11 cellular contexts compared by ENCODE assay signal in genomic region chr12:52155048-52155868, GRCh38. TPM values are rescaled to one million over a fixed set of nuclear protein-coding genes. Genes with fewer than 3 reads are reported as not detected.
DNase-seq lines count a peak whose midpoint lies in the region; ATAC-seq lines count a peak whose summit lies in the region.
"Had no signal": no experiment of that assay in that cellular context is flagged by ENCODE, and none has a peak within 500 bp of the region (broad histone marks: within the 10 kb centered on the region; RNA-seq: fewer than 3 reads in every experiment).

No MANE protein-coding gene starts in this region.

- DNase-seq in DMS53 (lab: John Stamatoyannopoulos, UW) (peak; percentile 82), islet precursor cell (peak; percentile 62), HAP-1 (ENCODE audit: low spot score in 2 of 2) (no peak), NCI-H1436 (lab: John Stamatoyannopoulos, UW) (no peak)
- peak; percentile 17 for DNase-seq in activated CD4-positive, alpha-beta memory T cell treated with anti-CD3 and anti-CD28 coated beads for 36 hours
- DNase-seq in stimulated activated naive B cell treated with anti-CD40 and anti-IgM and Interleukin-4, amounts not matched to agents 10 μg/mL and 1 μg/mL and 100 μg/mL, for 72 hours = no peak
- DNase-seq: NK-92 treated with Interleukin-12 subunit alpha and Interleukin-12 subunit beta, amount 100 ng/mL, for 24 hours; ovary had no signal

- intact Hi-C loops in activated CD4-positive, alpha-beta memory T cell treated with anti-CD3 and anti-CD28 coated beads for 36 hours (cut with micrococcal nuclease) = no loop called here

- H3K27me3 ChIP-seq in ACC112 (ENCODE audit: insufficient read depth, low read length) = no peaks in the 10 kb centered on the region
- no peaks in the 10 kb centered on the region for H3K27me3 ChIP-seq in HAP-1 (ENCODE audit: low read depth)
- H3K27me3 ChIP-seq: ovary had no signal

- H3K4me3 Mint-ChIP-seq in activated CD4-positive, alpha-beta memory T cell treated with anti-CD3 and anti-CD28 coated beads for 36 hours = no peak overlapping the region
- H3K4me3 Mint-ChIP-seq in stimulated activated naive B cell treated with anti-CD40 and anti-IgM and Interleukin-4, amounts not matched to agents 10 μg/mL and 1 μg/mL and 100 μg/mL, for 72 hours = no peak overlapping the region
- H3K4me3 Mint-ChIP-seq: brain had no signal

- no peaks in the 10 kb centered on the region for H3K79me2 ChIP-seq in ACC112 (ENCODE audit: control insufficient read depth, insufficient read depth, low read length, unreplicated experiment)

- H3K36me3 ChIP-seq in ACC112 (ENCODE audit: insufficient read depth, low read length) = no peaks in the 10 kb centered on the region
- no peaks in the 10 kb centered on the region for H3K36me3 ChIP-seq in HAP-1 (replicated peaks)
- H3K36me3 ChIP-seq: ovary had no signal

- peaks cover 34% of the 10 kb centered on the region for H3K4me1 ChIP-seq in ACC112 (ENCODE audit: control insufficient read depth, insufficient read depth, low read length, unreplicated experiment)
- H3K4me1 ChIP-seq in HAP-1 = no peaks in the 10 kb centered on the region

- no peaks in the 10 kb centered on the region for H3K9me3 Mint-ChIP-seq in activated CD4-positive, alpha-beta memory T cell treated with anti-CD3 and anti-CD28 coated beads for 36 hours
- peaks cover 0 to 3% of the 10 kb centered on the region in 2 donors for H3K9me3 Mint-ChIP-seq in stimulated activated naive B cell treated with anti-CD40 and anti-IgM and Interleukin-4, amounts not matched to agents 10 μg/mL and 1 μg/mL and 100 μg/mL, for 72 hours

- no peak for ATAC-seq in HG03565 (IDR thresholded peaks at IDR 0.05; ENCODE audit: unreplicated experiment)
- ATAC-seq in stimulated activated naive B cell treated with anti-CD40 and anti-IgM and Interleukin-4, amounts not matched to agents 10 μg/mL and 1 μg/mL and 100 μg/mL, for 72 hours (replicated peaks) = no peak

- H3K27me3 Mint-ChIP-seq in activated CD4-positive, alpha-beta memory T cell treated with anti-CD3 and anti-CD28 coated beads for 36 hours = no peaks in the 10 kb centered on the region
- peaks cover 36 to 41% of the 10 kb centered on the region in 2 donors for H3K27me3 Mint-ChIP-seq in stimulated activated naive B cell treated with anti-CD40 and anti-IgM and Interleukin-4, amounts not matched to agents 10 μg/mL and 1 μg/mL and 100 μg/mL, for 72 hours

- in situ Hi-C loops in HAP-1 (cut with MboI; ENCODE audit: low sequenced_read_pairs) = loop anchor here (10.0 kb wide), 2 partner anchors 170 to 830 kb away; partner anchors contain the start of gene KRT83

- H3K4me3 ChIP-seq in ACC112 (ENCODE audit: low read depth, low read length) (no peak overlapping the region), HAP-1 (no peak overlapping the region)
- H3K4me3 ChIP-seq: ovary had no signal

- POLR2A ChIA-PET in activated CD4-positive, alpha-beta memory T cell treated with anti-CD3 and anti-CD28 coated beads for 36 hours (lab: Charles Lee) = no interaction called here

- peak overlapping the region; percentile 56 for H3K27ac ChIP-seq in ACC112 (ENCODE audit: low read depth, low read length)
- H3K27ac ChIP-seq: ovary had no signal

- no peaks in the 10 kb centered on the region for H3K36me3 Mint-ChIP-seq in activated CD4-positive, alpha-beta memory T cell treated with anti-CD3 and anti-CD28 coated beads for 36 hours
- no peaks in the 10 kb centered on the region for H3K36me3 Mint-ChIP-seq in stimulated activated naive B cell treated with anti-CD40 and anti-IgM and Interleukin-4, amounts not matched to agents 10 μg/mL and 1 μg/mL and 100 μg/mL, for 72 hours
- H3K36me3 Mint-ChIP-seq: brain had no signal

- CTCF ChIA-PET in activated CD4-positive, alpha-beta memory T cell treated with anti-CD3 and anti-CD28 coated beads for 36 hours (lab: Charles Lee) = interaction anchor here (0.7 to 4.1 kb wide), 10 partner anchors 44 to 826 kb away, joined by 3 to 55 read pairs (median 4); no protein-coding TSS in a partner anchor

- H3K27ac Mint-ChIP-seq in activated CD4-positive, alpha-beta memory T cell treated with anti-CD3 and anti-CD28 coated beads for 36 hours = no peak overlapping the region
- no peak overlapping the region for H3K27ac Mint-ChIP-seq in stimulated activated naive B cell treated with anti-CD40 and anti-IgM and Interleukin-4, amounts not matched to agents 10 μg/mL and 1 μg/mL and 100 μg/mL, for 72 hours

- H3K4me1 Mint-ChIP-seq in activated CD4-positive, alpha-beta memory T cell treated with anti-CD3 and anti-CD28 coated beads for 36 hours (ENCODE audit: low read depth) = peaks cover 23% of the 10 kb centered on the region
- peaks cover 5 to 9% of the 10 kb centered on the region in 2 donors for H3K4me1 Mint-ChIP-seq in stimulated activated naive B cell treated with anti-CD40 and anti-IgM and Interleukin-4, amounts not matched to agents 10 μg/mL and 1 μg/mL and 100 μg/mL, for 72 hours

- no peak overlapping the region for H2AFZ ChIP-seq in ACC112 (ENCODE audit: low read length, unreplicated experiment)

- H3K9me3 ChIP-seq in HAP-1 = no peaks in the 10 kb centered on the region
- H3K9me3 ChIP-seq: ovary had no signal

RNA-seq across cellular contexts. Expression of gene KRT80, which starts 36.6 kb away (rescaled TPM):
- total RNA-seq in activated CD4-positive, alpha-beta memory T cell treated with anti-CD3 and anti-CD28 coated beads for 36 hours = not detected

Comparison
In these comparisons a context has a peak if more than half of its experiments do, and no peak if none do; other contexts are left out.
1. DNase-seq: peak in DMS53 (single experiment), activated CD4-positive, alpha-beta memory T cell treated with anti-CD3 and anti-CD28 coated beads for 36 hours (single experiment) and islet precursor cell (single experiment); none in HAP-1 (0 of 2), NCI-H1436 (single experiment) and stimulated activated naive B cell treated with anti-CD40 and anti-IgM and Interleukin-4, amounts not matched to agents 10 μg/mL and 1 μg/mL and 100 μg/mL, for 72 hours (single experiment).